8 cellular contexts compared by ENCODE assay signal in the genomic region with DNA sequence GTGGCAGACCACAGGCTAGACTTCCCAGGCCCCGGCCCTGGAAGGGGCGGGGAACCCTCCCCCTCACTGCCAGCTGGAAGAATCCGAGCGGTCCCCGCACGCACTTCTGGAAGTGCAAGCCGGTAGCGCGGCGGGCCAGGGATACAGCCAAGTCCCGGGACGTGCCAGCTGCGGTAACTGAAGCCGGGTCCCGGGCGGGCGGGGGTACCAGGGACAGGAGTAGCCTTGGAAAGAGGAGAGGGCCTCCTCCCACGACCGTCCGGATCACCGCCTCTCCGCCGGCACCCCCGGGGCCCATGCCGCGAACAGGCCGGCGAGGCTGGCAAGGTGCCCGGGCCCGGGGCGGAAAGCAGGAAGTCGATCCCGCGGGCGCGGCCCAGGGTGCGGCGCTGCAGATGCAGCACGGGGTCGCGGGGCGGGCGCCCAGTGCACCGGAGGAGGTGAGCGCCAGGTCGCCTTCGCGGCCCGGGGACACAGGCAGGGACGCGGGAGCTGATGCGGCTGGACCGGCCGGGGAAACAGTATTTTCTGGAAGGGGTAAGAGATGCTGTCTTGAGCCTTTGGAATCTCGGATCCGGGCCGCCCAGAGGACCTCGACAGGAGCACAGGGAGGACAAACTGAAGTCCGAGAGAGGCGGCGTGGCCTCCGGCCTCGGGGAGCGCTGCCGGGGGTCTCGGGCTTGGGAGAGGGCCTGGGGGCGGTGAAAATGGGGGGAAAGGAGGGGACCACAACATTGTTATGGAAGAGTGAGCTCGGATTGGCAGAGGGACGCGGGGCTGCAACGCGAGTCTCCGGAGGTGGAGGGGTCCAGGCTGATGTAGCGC. TPM values are rescaled to one million over a fixed set of nuclear protein-coding genes. Genes with fewer than 3 reads are reported as not detected.
DNase-seq lines count a peak whose midpoint lies in the region; ATAC-seq, FAIRE-seq and TF ChIP-seq lines count a peak whose summit lies in the region.

No MANE protein-coding gene starts in this region.

- POLR2A ChIA-PET in CD8-positive, alpha-beta T cell (lab: Charles Lee) = interaction anchor here (0.8 to 2.1 kb wide), 4 partner anchors 32 to 317 kb away, joined by 3 to 9 read pairs (median 4); a partner anchor contains a TSS

- peak; percentile 16 to 81 (median 62) for DNase-seq in CD8-positive, alpha-beta T cell
- DNase-seq in NAMALWA (ENCODE audit: low spot score) (peak; percentile 49), bronchial epithelial cell (ENCODE audit: low read depth) (peak; percentile 35), inferior parietal cortex (ENCODE audit: extremely low spot score) (peak; percentile 17), small intestine (peak; percentile 87), NCI-H1694 (lab: John Stamatoyannopoulos, UW) (no peak)

- ATAC-seq in CD8-positive, alpha-beta T cell = peak; percentile 14
- ATAC-seq in GM21619 (IDR thresholded peaks at IDR 0.05; ENCODE audit: unreplicated experiment) = peak; percentile 28

- no peak for FAIRE-seq in bronchial epithelial cell (lab: Jason Lieb, UNC)
- FAIRE-seq in small intestine (lab: Jason Lieb, UNC) = no peak

- H3K27ac ChIP-seq in CD8-positive, alpha-beta T cell (ENCODE audit: low read depth, low read length) = peak overlapping the region; percentile 76
- H3K27ac ChIP-seq in small intestine (ENCODE audit: low read depth in 1 of 2, low read length in 1 of 2) = peak overlapping the region; percentile 92 to 99

- H3K36me3 ChIP-seq in CD8-positive, alpha-beta T cell (ENCODE audit: insufficient read depth, low read length) = peaks cover 1% of the 10 kb centered on the region
- H3K36me3 ChIP-seq in bronchial epithelial cell (ENCODE audit: control insufficient read depth, insufficient read depth, low read length) = peaks cover 6% of the 10 kb centered on the region
- peaks cover 0 to 11% of the 10 kb centered on the region in 2 donors for H3K36me3 ChIP-seq in small intestine (ENCODE audit: control insufficient read depth in 2 of 2, insufficient read depth in 2 of 2, low read length in 2 of 2)

- intact Hi-C loops in CD8-positive, alpha-beta T cell (cut with DNase I, micrococcal nuclease) = loop anchor here (1.0 to 10.0 kb wide), 6 partner anchors 32 to 1239 kb away; a partner anchor contains a TSS

- H3K4me1 ChIP-seq in CD8-positive, alpha-beta T cell (ENCODE audit: insufficient read depth, low read length) = peaks cover 29% of the 10 kb centered on the region
- peaks cover 12 to 24% of the 10 kb centered on the region in 2 donors for H3K4me1 ChIP-seq in small intestine (ENCODE audit: control insufficient read depth in 2 of 2, insufficient read depth in 1 of 2, low read depth in 1 of 2, low read length in 1 of 2)

- no peaks in the 10 kb centered on the region for H3K27me3 Mint-ChIP-seq in CD8-positive, alpha-beta T cell (ENCODE audit: low read depth)

- H3K9me3 Mint-ChIP-seq in CD8-positive, alpha-beta T cell = no peaks in the 10 kb centered on the region

- H3K36me3 Mint-ChIP-seq in CD8-positive, alpha-beta T cell = peaks cover 18% of the 10 kb centered on the region

- H3K4me1 Mint-ChIP-seq in CD8-positive, alpha-beta T cell (ENCODE audit: low read depth) = peaks cover 37% of the 10 kb centered on the region

- H3K4me3 ChIP-seq in CD8-positive, alpha-beta T cell (ENCODE audit: low read depth, low read length) = peak overlapping the region; percentile 97
- H3K4me3 ChIP-seq in WI38 (ENCODE audit: low read depth, low read length) = peak overlapping the region; percentile 66
- H3K4me3 ChIP-seq in bronchial epithelial cell (ENCODE audit: low read depth, low read length) = peak overlapping the region; percentile 86
- H3K4me3 ChIP-seq in small intestine (ENCODE audit: low read depth in 1 of 2, low read length in 2 of 2) = peak overlapping the region; percentile 62 to 96

- CTCF ChIA-PET in CD8-positive, alpha-beta T cell (lab: Charles Lee) = interaction anchor here (0.8 to 2.9 kb wide), 3 partner anchors 33 to 42 kb away, joined by 3 to 17 read pairs (median 3); no protein-coding TSS in a partner anchor

- 0 to 1% (median 1%) methylated on average over 59 to 74 of the region's 74 CpGs for WGBS in small intestine, 3 donors

- H3K27me3 ChIP-seq in CD8-positive, alpha-beta T cell (ENCODE audit: insufficient read depth, low read length) = no peaks in the 10 kb centered on the region
- H3K27me3 ChIP-seq in bronchial epithelial cell (ENCODE audit: control insufficient read depth, insufficient read depth, low read length) = no peaks in the 10 kb centered on the region
- no peaks in the 10 kb centered on the region for H3K27me3 ChIP-seq in small intestine (ENCODE audit: control insufficient read depth in 2 of 2, insufficient read depth in 2 of 2, low read length in 2 of 2)

- H3K27ac Mint-ChIP-seq in CD8-positive, alpha-beta T cell = peak overlapping the region; percentile 80

- no peaks in the 10 kb centered on the region for H3K9me3 ChIP-seq in CD8-positive, alpha-beta T cell (ENCODE audit: low read length)
- H3K9me3 ChIP-seq in small intestine (ENCODE audit: control insufficient read depth, low read depth) = no peaks in the 10 kb centered on the region

- peak overlapping the region; percentile 90 for H3K4me3 Mint-ChIP-seq in CD8-positive, alpha-beta T cell

- TF ChIP-seq CTCF in CD8-positive, alpha-beta T cell (IDR thresholded peaks at IDR 0.05) = no peak
- TF ChIP-seq CTCF in WI38 (IDR thresholded peaks at IDR 0.05; ENCODE audit: low read depth, low read length) (no peak), bronchial epithelial cell (IDR thresholded peaks at IDR 0.05; ENCODE audit: insufficient read depth, low read length, severe bottlenecking) (no peak)

RNA-seq across cellular contexts. Expression of a gene that starts 0.8 kb away (rescaled TPM):
- total RNA-seq in CD8-positive, alpha-beta T cell = 1 to 10 TPM; 3.1 to 3.3 TPM
- total RNA-seq in bronchial epithelial cell = 7.6 and 9.5 TPM in 2 replicates
- 10 to 100 TPM; 17.4 to 35.2 (median 29.5) TPM for polyA plus RNA-seq in small intestine

RNA-seq across cellular contexts. Expression of a gene that starts 43.1 kb away (rescaled TPM):
- total RNA-seq in CD8-positive, alpha-beta T cell = 100 to 1,000 TPM; 172 to 177 TPM
- total RNA-seq in bronchial epithelial cell = 10.8 and 15.5 TPM in 2 replicates
- polyA plus RNA-seq in small intestine = 10 to 100 TPM in 1 of 3 donors, 1 to 10 TPM in 2; 6.7 to 10.5 (median 9.6) TPM

Comparison
In these comparisons a context has a peak if more than half of its experiments do, and no peak if none do; other contexts are left out.
1. RNA of a gene that starts 43.1 kb away (total RNA-seq): 172 to 177 TPM in CD8-positive, alpha-beta T cell; 10.8 to 15.5 TPM in bronchial epithelial cell; every median in the first group is over 10 times any median in the second.
2. Peak in every context shown above with its lines, with median percentiles within 50 percentile points of each other: H3K4me3 ChIP-seq.